Comparison of ENCODE assay signal across 14 cellular contexts in the genomic region with DNA sequence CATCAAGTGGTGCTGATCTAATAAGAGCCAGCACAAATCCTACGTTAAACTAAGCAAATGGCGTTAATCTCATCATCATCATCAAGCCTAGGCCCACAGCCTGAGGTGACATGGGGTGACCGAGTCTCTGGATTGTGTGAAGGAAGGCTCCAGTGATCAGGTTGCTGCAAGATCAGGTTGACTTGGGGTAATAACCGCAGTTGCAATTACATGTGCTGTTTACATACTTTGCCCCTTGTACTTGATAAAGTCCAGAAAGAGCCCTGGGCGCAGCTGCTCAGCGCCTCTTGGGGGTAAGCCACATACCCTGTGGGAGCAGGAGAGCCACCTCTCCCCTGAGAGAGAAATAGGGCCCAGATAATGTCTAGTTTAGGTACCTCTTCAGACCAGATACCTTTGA.
A peak's percentile ranks its signal among the peaks of the same experiment; 100 is the strongest.
DNase-seq lines count a peak whose midpoint lies in the region; ATAC-seq, FAIRE-seq and TF ChIP-seq lines count a peak whose summit lies in the region.
"Had no signal": no experiment of that assay in that cellular context is flagged by ENCODE, and none has a peak within 500 bp of the region (broad histone marks: within the 10 kb centered on the region; RNA-seq: fewer than 3 reads in every experiment).

No MANE protein-coding gene starts in this region.

- no peak for TF ChIP-seq CTCF in WERI-Rb-1 (IDR thresholded peaks at IDR 0.05; ENCODE audit: low read depth, low read length)

- ATAC-seq in left colon, result peak; percentile 63
- ATAC-seq in HG03457 (IDR thresholded peaks at IDR 0.05; ENCODE audit: unreplicated experiment), result no peak
- no peak for ATAC-seq in GM21423 (IDR thresholded peaks at IDR 0.05; ENCODE audit: unreplicated experiment)

- DNase-seq in NCI-H82 (lab: John Stamatoyannopoulos, UW) (peak; percentile 90), WERI-Rb-1 (peak; percentile 85), left colon (no peak), small intestine (peak; percentile 83), NCI-H510A treated with DMSO at 0.1 percent for 48 hours (lab: John Stamatoyannopoulos, UW) (no peak), ecto neural progenitor cell (ENCODE audit: low spot score) (no peak)
- DNase-seq: BE2C; CD4-positive, alpha-beta memory T cell; MM.1S; NCI-H1105 treated with DMSO at 0.1 percent for 48 hours; NCI-H187 had no signal

- H3K27ac ChIP-seq in WERI-Rb-1 (peak overlapping the region; percentile 88), small intestine (ENCODE audit: low read depth in 1 of 2, low read length in 1 of 2) (peak overlapping the region in 1 of 2 donors; percentile 4)

- WGBS in small intestine, 3 donors, result 13 to 44% (median 20%) methylated on average over 6 of the region's 6 CpGs

- intact Hi-C loops in left colon (cut with DNase I, micrococcal nuclease), result no loop called here

- H3K36me3 ChIP-seq in WERI-Rb-1 (no peaks in the 10 kb centered on the region), small intestine (ENCODE audit: control insufficient read depth in 2 of 2, insufficient read depth in 2 of 2, low read length in 2 of 2) (no peaks in the 10 kb centered on the region)
- H3K36me3 ChIP-seq: BE2C had no signal

- H3K27me3 ChIP-seq in WERI-Rb-1 (ENCODE audit: insufficient read depth, low read depth, severe bottlenecking), result no peaks in the 10 kb centered on the region
- no peaks in the 10 kb centered on the region for H3K27me3 ChIP-seq in small intestine (ENCODE audit: control insufficient read depth in 2 of 2, insufficient read depth in 2 of 2, low read length in 2 of 2)
- H3K27me3 ChIP-seq: BE2C had no signal

- FAIRE-seq in small intestine (lab: Jason Lieb, UNC), result no peak
- FAIRE-seq: H54 had no signal

- H3K9me3 ChIP-seq in WERI-Rb-1 (ENCODE audit: severe bottlenecking) (peaks cover 2% of the 10 kb centered on the region), small intestine (ENCODE audit: control insufficient read depth, low read depth) (no peaks in the 10 kb centered on the region)
- H3K9me3 ChIP-seq: BE2C had no signal

- no peak overlapping the region for H3K4me3 ChIP-seq in WERI-Rb-1 (ENCODE audit: low read depth, low read length)
- H3K4me3 ChIP-seq in small intestine (ENCODE audit: low read depth in 1 of 2, low read length in 2 of 2), result no peak overlapping the region

- H3K4me1 ChIP-seq in small intestine (ENCODE audit: control insufficient read depth in 2 of 2, insufficient read depth in 1 of 2, low read depth in 1 of 2, low read length in 1 of 2), result peaks cover 0 to 2% of the 10 kb centered on the region in 2 donors

Comparison
In these comparisons a context has a peak if more than half of its experiments do, and no peak if none do; other contexts are left out.
1. DNase-seq: peak in NCI-H82 (single experiment), WERI-Rb-1 (single experiment) and small intestine (single experiment); none in left colon (0 of 2), NCI-H510A treated with DMSO at 0.1 percent for 48 hours (single experiment) and ecto neural progenitor cell (single experiment).